ENCODE assay signal across 29 cellular contexts in the genomic region with DNA sequence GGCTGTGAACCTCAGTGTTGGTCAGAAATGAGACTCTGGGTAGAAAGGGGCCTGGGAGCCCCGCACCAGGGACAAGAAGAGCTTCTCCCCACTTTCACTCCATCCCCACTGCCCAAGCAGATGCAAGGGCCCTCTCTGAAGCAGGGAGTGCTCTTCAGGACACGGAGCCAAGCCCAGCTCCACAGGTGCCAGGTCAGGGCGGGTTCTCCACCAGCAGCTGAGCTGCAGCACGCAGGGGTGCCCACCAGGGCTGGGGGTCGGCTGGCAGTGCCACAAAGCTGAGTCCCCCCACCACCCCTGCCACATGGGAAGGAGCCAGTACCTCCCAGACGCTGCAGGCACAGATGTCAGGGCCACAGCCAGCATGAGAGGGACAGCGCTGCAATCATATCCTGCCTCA.
"Had no signal": no experiment of that assay in that cellular context is flagged by ENCODE, and none has a peak within 500 bp of the region (broad histone marks: within the 10 kb centered on the region; RNA-seq: fewer than 3 reads in every experiment).

No MANE protein-coding gene starts in this region.

- DNase-seq: activated B cell treated with CpG ODN at 0.5 μM for 24 hours; activated CD4-positive, alpha-beta memory T cell treated with anti-CD3 and anti-CD28 coated beads for 36 hours; activated CD4-positive, alpha-beta T cell treated with anti-CD3 and anti-CD28 coated beads for 48 hours; activated CD4-positive, alpha-beta T cell treated with anti-CD3 and anti-CD28 coated beads, Interleukin-2, amount 50 U/mL, for 1 hour; activated CD8-positive, alpha-beta memory T cell treated with anti-CD3 and anti-CD28 coated beads, Interleukin-2, amount 10 ng/mL, durations not matched to agents 7 days and 5 days; activated CD8-positive, alpha-beta memory T cell treated with anti-CD3 and anti-CD28 coated beads, Interleukin-2, amount 50 U/mL, for 4 hours; activated CD8-positive, alpha-beta T cell treated with anti-CD3 and anti-CD28 coated beads, Interleukin-2, amount 10 ng/mL, durations not matched to agents 7 days and 5 days; activated effector memory CD4-positive, alpha-beta T cell treated with anti-CD3 and anti-CD28 coated beads, Interleukin-2, amount 50 U/mL, for 16 hours; activated naive CD4-positive, alpha-beta T cell treated with anti-CD3 and anti-CD28 coated beads for 36 hours; activated naive CD8-positive, alpha-beta T cell treated with anti-CD3 and anti-CD28 coated beads for 36 hours; activated naive CD8-positive, alpha-beta T cell treated with anti-CD3 and anti-CD28 coated beads, Interleukin-2, amount 50 U/mL, for 24 hours; activated T-cell treated with anti-CD3 and anti-CD28 coated beads, Interleukin-2, amount 50 U/mL, for 1 hour; activated T-cell treated with anti-CD3 and anti-CD28 coated beads, Interleukin-2, amount 50 U/mL, for 48 hours; amygdala; body of pancreas; caudate nucleus; colonic mucosa; effector CD8-positive, alpha-beta T cell; foreskin fibroblast; T-helper 1 cell; T-helper 17 cell; T1000; WERI-Rb-1 had no signal

- H3K27ac ChIP-seq: adrenal gland, body of pancreas, colonic mucosa, epithelial cell of prostate, WERI-Rb-1 had no signal

- FAIRE-seq: endometrium, endothelial cell of umbilical vein, frontal cortex had no signal

- H3K4me3 ChIP-seq: adrenal gland, body of pancreas, colonic mucosa had no signal

- ATAC-seq: activated CD4-positive, CD25-positive, alpha-beta regulatory T cell treated with anti-CD3 and anti-CD28 coated beads, Interleukin-2, amount 50 U/mL, for 24 hours; activated CD8-positive, alpha-beta memory T cell treated with anti-CD3 and anti-CD28 coated beads, Interleukin-2, amount 10 ng/mL, durations not matched to agents 7 days and 5 days; activated CD8-positive, alpha-beta T cell treated with anti-CD3 and anti-CD28 coated beads, Interleukin-2, amount 10 ng/mL, durations not matched to agents 7 days and 5 days; activated naive CD8-positive, alpha-beta T cell treated with anti-CD3 and anti-CD28 coated beads, Interleukin-2, amount 50 U/mL, for 24 hours; body of pancreas; T-helper 17 cell had no signal

- H3K36me3 ChIP-seq: adrenal gland, colonic mucosa, WERI-Rb-1 had no signal

- H3K4me1 ChIP-seq: adrenal gland, body of pancreas, colonic mucosa had no signal

- H3K9me3 ChIP-seq: adrenal gland, colonic mucosa had no signal

- H3K27me3 ChIP-seq: adrenal gland, body of pancreas, colonic mucosa had no signal
